Comparison of ENCODE assay signal across 11 cellular contexts in genomic region chr17:60506312-60506711, GRCh38. TPM values are rescaled to one million over a fixed set of nuclear protein-coding genes. Genes with fewer than 3 reads are reported as not detected.
DNase-seq lines count a peak whose midpoint lies in the region; TF ChIP-seq lines count a peak whose summit lies in the region.
"Had no signal": no experiment of that assay in that cellular context is flagged by ENCODE, and none has a peak within 500 bp of the region (broad histone marks: within the 10 kb centered on the region; RNA-seq: fewer than 3 reads in every experiment).

No MANE protein-coding gene starts in this region.

- H3K36me3 ChIP-seq in SK-N-SH (replicated peaks in 1 of 2; ENCODE audit: control insufficient read depth in 1 of 2, insufficient read depth in 2 of 2, low read length in 1 of 2) = peaks cover 0 to 23% of the 10 kb centered on the region in 2 experiments

- H3K4me3 ChIP-seq in SK-N-SH (ENCODE audit: low read depth in 2 of 2, low read length in 1 of 2) = no peak overlapping the region

- no peak overlapping the region for H3K4me3 Mint-ChIP-seq in activated naive CD4-positive, alpha-beta T cell treated with anti-CD3 and anti-CD28 coated beads for 36 hours
- no peak overlapping the region for H3K4me3 Mint-ChIP-seq in activated CD4-positive, alpha-beta T cell treated with anti-CD3 and anti-CD28 coated beads, Interleukin-2, amount 10 ng/mL, durations not matched to agents 7 days and 5 days
- H3K4me3 Mint-ChIP-seq: central memory CD8-positive, alpha-beta T cell had no signal

- peaks cover 0 to 9% of the 10 kb centered on the region in 2 experiments; a peak in 2 of 4 replicates for H3K4me1 ChIP-seq in SK-N-SH (ENCODE audit: control insufficient read depth in 1 of 2, insufficient read depth in 2 of 2, low read depth in 1 of 2, low read length in 1 of 2)

- intact Hi-C loops in activated naive CD4-positive, alpha-beta T cell treated with anti-CD3 and anti-CD28 coated beads for 36 hours (cut with micrococcal nuclease) = no loop called here

- H2AFZ ChIP-seq in SK-N-SH (ENCODE audit: low read depth) = no peak overlapping the region

- H3K36me3 Mint-ChIP-seq in activated naive CD4-positive, alpha-beta T cell treated with anti-CD3 and anti-CD28 coated beads for 36 hours (ENCODE audit: low read depth) = peaks cover 2% of the 10 kb centered on the region
- peaks cover 5% of the 10 kb centered on the region for H3K36me3 Mint-ChIP-seq in activated CD4-positive, alpha-beta T cell treated with anti-CD3 and anti-CD28 coated beads, Interleukin-2, amount 10 ng/mL, durations not matched to agents 7 days and 5 days (ENCODE audit: low read depth)

- CTCF ChIA-PET in activated naive CD4-positive, alpha-beta T cell treated with anti-CD3 and anti-CD28 coated beads for 36 hours (lab: Charles Lee) = interaction anchor here (0.7 kb wide), 1 partner anchor 263 kb away, joined by 3 read pairs; no protein-coding TSS in a partner anchor
- CTCF ChIA-PET in SK-N-SH (lab: Yijun Ruan, JAX) = interaction anchor here (0.7 to 1.3 kb wide), 3 partner anchors 11 to 85 kb away, joined by 3 read pairs; no protein-coding TSS in a partner anchor
- CTCF ChIA-PET in activated CD4-positive, alpha-beta T cell treated with anti-CD3 and anti-CD28 coated beads, Interleukin-2, amount 10 ng/mL, durations not matched to agents 7 days and 5 days (lab: Charles Lee) = interaction anchor here (0.6 kb wide), 1 partner anchor 470 kb away, joined by 3 read pairs; no protein-coding TSS in a partner anchor

- no peaks in the 10 kb centered on the region for H3K9me3 Mint-ChIP-seq in activated naive CD4-positive, alpha-beta T cell treated with anti-CD3 and anti-CD28 coated beads for 36 hours
- no peaks in the 10 kb centered on the region for H3K9me3 Mint-ChIP-seq in activated CD4-positive, alpha-beta T cell treated with anti-CD3 and anti-CD28 coated beads, Interleukin-2, amount 10 ng/mL, durations not matched to agents 7 days and 5 days
- H3K9me3 Mint-ChIP-seq: central memory CD8-positive, alpha-beta T cell had no signal

- H3K27ac ChIP-seq in SK-N-SH (ENCODE audit: low read depth in 2 of 2, low read length in 1 of 2) = peak overlapping the region in 1 of 2 experiments; percentile 85; a peak in 2 of 4 replicates
- H3K27ac ChIP-seq: C4-2B had no signal

- 94% methylated on average over 1 of the region's 1 CpG for WGBS in SK-N-SH (ENCODE audit: low lambda C conversion rate)

- no peak for TF ChIP-seq EP300 in SK-N-SH (IDR thresholded peaks at IDR 0.05; ENCODE audit: borderline replicate concordance in 1 of 2, low read depth in 1 of 2, low read length in 1 of 2)

- no peaks in the 10 kb centered on the region for H3K27me3 ChIP-seq in SK-N-SH (ENCODE audit: insufficient read depth)

- peak overlapping the region; percentile 38 for H3K27ac Mint-ChIP-seq in activated naive CD4-positive, alpha-beta T cell treated with anti-CD3 and anti-CD28 coated beads for 36 hours
- no peak overlapping the region for H3K27ac Mint-ChIP-seq in activated CD4-positive, alpha-beta T cell treated with anti-CD3 and anti-CD28 coated beads, Interleukin-2, amount 10 ng/mL, durations not matched to agents 7 days and 5 days

- H3K79me2 ChIP-seq in SK-N-SH (ENCODE audit: insufficient read depth) = peaks cover 98% of the 10 kb centered on the region

- no peak for DNase-seq in activated naive CD4-positive, alpha-beta T cell treated with anti-CD3 and anti-CD28 coated beads for 36 hours
- DNase-seq in activated naive CD4-positive, alpha-beta T cell treated with Interleukin-2 at 50 U/mL for 16 hours = no peak
- DNase-seq in SK-N-SH (no peak), fibroblast of gingiva (ENCODE audit: low read depth) (peak; percentile 70), smooth muscle cell of the brain vasculature (ENCODE audit: low read depth, low spot score) (peak; percentile 46), putamen (ENCODE audit: low spot score) (no peak), NCI-H2171 (lab: John Stamatoyannopoulos, UW) (no peak)
- no peak for DNase-seq in activated CD4-positive, alpha-beta T cell treated with anti-CD3 and anti-CD28 coated beads, Interleukin-2, amount 10 ng/mL, durations not matched to agents 7 days and 5 days
- DNase-seq: NCI-H2029 had no signal

- H3F3A ChIP-seq in SK-N-SH (replicated peaks; ENCODE audit: insufficient read depth) = peaks cover 28% of the 10 kb centered on the region

- H3K9ac ChIP-seq in SK-N-SH = peak overlapping the region; percentile 7; the same call in 1 of the 2 replicates

- H3K4me1 Mint-ChIP-seq in activated naive CD4-positive, alpha-beta T cell treated with anti-CD3 and anti-CD28 coated beads for 36 hours (ENCODE audit: low read depth) = peaks cover 30% of the 10 kb centered on the region
- peaks cover 10% of the 10 kb centered on the region for H3K4me1 Mint-ChIP-seq in activated CD4-positive, alpha-beta T cell treated with anti-CD3 and anti-CD28 coated beads, Interleukin-2, amount 10 ng/mL, durations not matched to agents 7 days and 5 days

- no peaks in the 10 kb centered on the region for H3K27me3 Mint-ChIP-seq in activated naive CD4-positive, alpha-beta T cell treated with anti-CD3 and anti-CD28 coated beads for 36 hours (ENCODE audit: low read depth)
- no peaks in the 10 kb centered on the region for H3K27me3 Mint-ChIP-seq in activated CD4-positive, alpha-beta T cell treated with anti-CD3 and anti-CD28 coated beads, Interleukin-2, amount 10 ng/mL, durations not matched to agents 7 days and 5 days
- H3K27me3 Mint-ChIP-seq: central memory CD8-positive, alpha-beta T cell had no signal

- H3K4me2 ChIP-seq in SK-N-SH = peak overlapping the region; percentile 3

- no peak for TF ChIP-seq RAD21 in SK-N-SH (IDR thresholded peaks at IDR 0.05; ENCODE audit: low read length)

- POLR2A ChIA-PET in SK-N-SH (lab: Yijun Ruan, JAX) = no interaction called here
- POLR2A ChIA-PET in activated CD4-positive, alpha-beta T cell treated with anti-CD3 and anti-CD28 coated beads, Interleukin-2, amount 10 ng/mL, durations not matched to agents 7 days and 5 days (lab: Charles Lee) = no interaction called here

- peaks cover 80% of the 10 kb centered on the region for H4K20me1 ChIP-seq in SK-N-SH (ENCODE audit: insufficient read depth)

- H3K9me2 ChIP-seq in SK-N-SH = no peaks in the 10 kb centered on the region

- no peaks in the 10 kb centered on the region for H3K9me3 ChIP-seq in SK-N-SH

- TF ChIP-seq CTCF in SK-N-SH (IDR thresholded peaks at IDR 0.05) = no peak

TF ChIP-seq in SK-N-SH, 30 proteins besides CTCF, POLR2A, EP300 and RAD21:
- no peak for TF ChIP-seq ELF1 (IDR thresholded peaks at IDR 0.05)
- no peak for TF ChIP-seq JUND (IDR thresholded peaks at IDR 0.05)
- no peak for TF ChIP-seq RFX5 (IDR thresholded peaks at IDR 0.05; ENCODE audit: low read length)
- TF ChIP-seq, protein P1, sequence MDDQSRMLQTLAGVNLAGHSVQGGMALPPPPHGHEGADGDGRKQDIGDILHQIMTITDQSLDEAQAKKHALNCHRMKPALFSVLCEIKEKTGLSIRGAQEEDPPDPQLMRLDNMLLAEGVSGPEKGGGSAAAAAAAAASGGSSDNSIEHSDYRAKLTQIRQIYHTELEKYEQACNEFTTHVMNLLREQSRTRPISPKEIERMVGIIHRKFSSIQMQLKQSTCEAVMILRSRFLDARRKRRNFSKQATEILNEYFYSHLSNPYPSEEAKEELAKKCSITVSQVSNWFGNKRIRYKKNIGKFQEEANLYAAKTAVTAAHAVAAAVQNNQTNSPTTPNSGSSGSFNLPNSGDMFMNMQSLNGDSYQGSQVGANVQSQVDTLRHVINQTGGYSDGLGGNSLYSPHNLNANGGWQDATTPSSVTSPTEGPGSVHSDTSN (IDR thresholded peaks at IDR 0.05) = 0 out of 2 replicates have a peak, but pooled peaks have one; percentile 33
- peak; percentile 51; the same call in 1 of the 2 replicates for TF ChIP-seq TCF12 (IDR thresholded peaks at IDR 0.05)
- TF ChIP-seq RXRA (IDR thresholded peaks at IDR 0.05; ENCODE audit: borderline replicate concordance, low read depth) = no peak
- no peak for TF ChIP-seq NRF1 (IDR thresholded peaks at IDR 0.05; ENCODE audit: low read depth, low read length)
- TF ChIP-seq FOSL2 (IDR thresholded peaks at IDR 0.05; ENCODE audit: borderline replicate concordance, low read depth) = peak; percentile 38; the same call in 1 of the 2 replicates

RNA-seq across cellular contexts. Expression of gene APPBP2, which starts 19.7 kb away (rescaled TPM):
- total RNA-seq in activated naive CD4-positive, alpha-beta T cell treated with anti-CD3 and anti-CD28 coated beads for 36 hours = 10 to 100 TPM; 16.5 to 22.3 TPM
- 7.6 and 12.5 TPM in 2 replicates for polyA plus RNA-seq in SK-N-SH (2012; rRNA removed)
- 12.2 and 13.3 TPM in 2 replicates for polyA plus RNA-seq in SK-N-SH (2012; cell fraction: cytosol; rRNA removed)
- polyA plus RNA-seq in SK-N-SH (2012; cell fraction: nucleus; rRNA removed) = 7.8 and 16.3 TPM in 2 replicates
- 10 to 100 TPM; 25.6 to 29.4 TPM for total RNA-seq in activated CD4-positive, alpha-beta T cell treated with anti-CD3 and anti-CD28 coated beads, Interleukin-2, amount 10 ng/mL, durations not matched to agents 7 days and 5 days

Comparison
In these comparisons a context has a peak if more than half of its experiments do, and no peak if none do; other contexts are left out.
1. DNase-seq: peak in fibroblast of gingiva (single experiment) and smooth muscle cell of the brain vasculature (single experiment); none in activated naive CD4-positive, alpha-beta T cell treated with anti-CD3 and anti-CD28 coated beads for 36 hours (single experiment), activated naive CD4-positive, alpha-beta T cell treated with Interleukin-2 at 50 U/mL for 16 hours (single experiment), SK-N-SH (single experiment), activated CD4-positive, alpha-beta T cell treated with anti-CD3 and anti-CD28 coated beads, Interleukin-2, amount 10 ng/mL, durations not matched to agents 7 days and 5 days (single experiment), putamen (single experiment) and NCI-H2171 (single experiment).